ENCODE assay signal across 19 cellular contexts in genomic region chr16:19588661-19589060, GRCh38. TPM values are rescaled to one million over a fixed set of nuclear protein-coding genes. Genes with fewer than 3 reads are reported as not detected.
DNase-seq lines count a peak whose midpoint lies in the region; ATAC-seq, FAIRE-seq and TF ChIP-seq lines count a peak whose summit lies in the region.
"Had no signal": no experiment of that assay in that cellular context is flagged by ENCODE, and none has a peak within 500 bp of the region (broad histone marks: within the 10 kb centered on the region; RNA-seq: fewer than 3 reads in every experiment).

No MANE protein-coding gene starts in this region.

- ATAC-seq in heart right ventricle: peak in 6 of 8 donors; percentile 75 to 95 (median 93)
- no peak for ATAC-seq in HG02759 (IDR thresholded peaks at IDR 0.05; ENCODE audit: unreplicated experiment)
- no peak for ATAC-seq in HG03469 (IDR thresholded peaks at IDR 0.05; ENCODE audit: unreplicated experiment)
- ATAC-seq: gastrocnemius medialis had no signal

- TF ChIP-seq EP300 in sigmoid colon (IDR thresholded peaks at IDR 0.05) (no peak), suprapubic skin (IDR thresholded peaks at IDR 0.05) (no peak)

- 44 to 58% methylated on average over 5 of the region's 5 CpGs for WGBS in heart right ventricle, 2 donors
- 76 to 91% methylated on average over 5 of the region's 5 CpGs for WGBS in sigmoid colon, 2 donors
- WGBS in suprapubic skin: 56% methylated on average over 5 of the region's 5 CpGs

- H3K4me1 ChIP-seq in astrocyte (ENCODE audit: insufficient read depth, low read length) (no peaks in the 10 kb centered on the region), heart right ventricle (peaks cover 0 to 17% (median 8%) of the 10 kb centered on the region in 9 donors), sigmoid colon (peaks cover 0 to 28% (median 24%) of the 10 kb centered on the region in 4 donors), suprapubic skin (peaks cover 8% of the 10 kb centered on the region)
- H3K4me1 ChIP-seq: breast epithelium, gastrocnemius medialis had no signal

- H3K4me3 Mint-ChIP-seq in astrocyte (ENCODE audit: unreplicated experiment): no peak overlapping the region
- H3K4me3 Mint-ChIP-seq: CD14-positive monocyte, nephron, type B pancreatic cell had no signal

- TF ChIP-seq POLR2A in sigmoid colon (IDR thresholded peaks at IDR 0.05) (no peak), suprapubic skin (IDR thresholded peaks at IDR 0.05) (no peak)

- intact Hi-C loops in heart right ventricle (cut with DNase I) (no loop called here), sigmoid colon (cut with DNase I) (no loop called here)

- H3K4me2 ChIP-seq in astrocyte (ENCODE audit: low read length): no peak overlapping the region
- H3K4me2 ChIP-seq: PC-9 had no signal

- H3K27ac ChIP-seq in astrocyte (ENCODE audit: low read depth, low read length) (no peak overlapping the region), heart right ventricle (no peak overlapping the region), sigmoid colon (peak overlapping the region; percentile 56 to 78 (median 65)), suprapubic skin (no peak overlapping the region)
- H3K27ac ChIP-seq: 22Rv1, breast epithelium, gastrocnemius medialis, PC-9 had no signal

- H3K9me3 Mint-ChIP-seq in astrocyte (ENCODE audit: unreplicated experiment): no peaks in the 10 kb centered on the region
- H3K9me3 Mint-ChIP-seq: nephron, type B pancreatic cell had no signal

- H3K4me1 Mint-ChIP-seq in astrocyte (ENCODE audit: low read depth, unreplicated experiment): peaks cover 13% of the 10 kb centered on the region

- H3K36me3 Mint-ChIP-seq in astrocyte (ENCODE audit: low read depth, unreplicated experiment): peaks cover 5% of the 10 kb centered on the region

- H3K27me3 ChIP-seq in astrocyte (ENCODE audit: insufficient read depth, low read length) (no peaks in the 10 kb centered on the region), heart right ventricle (no peaks in the 10 kb centered on the region), sigmoid colon (no peaks in the 10 kb centered on the region), suprapubic skin (no peaks in the 10 kb centered on the region)
- H3K27me3 ChIP-seq: breast epithelium, gastrocnemius medialis had no signal

- no peak overlapping the region for H3K9ac ChIP-seq in astrocyte (ENCODE audit: low read length)

- no peak overlapping the region for H3K27ac Mint-ChIP-seq in astrocyte (ENCODE audit: unreplicated experiment)
- H3K27ac Mint-ChIP-seq: nephron, type B pancreatic cell had no signal

- no peaks in the 10 kb centered on the region for H4K20me1 ChIP-seq in astrocyte (ENCODE audit: insufficient read depth, low read length)

- H3K79me2 ChIP-seq in astrocyte (ENCODE audit: insufficient read depth, low read length): no peaks in the 10 kb centered on the region

- peak; percentile 58 for DNase-seq in DMS 273 (lab: John Stamatoyannopoulos, UW; ENCODE audit: unreplicated experiment)
- no peak for DNase-seq in DMS 273 treated with DMSO at 0.1 percent for 48 hours (lab: John Stamatoyannopoulos, UW)
- DNase-seq in astrocyte (ENCODE audit: low read depth): peak; percentile 20
- no peak for DNase-seq in heart right ventricle
- no peak for DNase-seq in sigmoid colon
- DNase-seq in suprapubic skin (ENCODE audit: low spot score in 2 of 2): no peak
- DNase-seq: activated naive CD4-positive, alpha-beta T cell; gastrocnemius medialis; NCI-H187; NCI-H526 treated with DMSO at 0.1 percent for 48 hours; PC-9; stimulated activated CD4-positive, alpha-beta T cell treated with anti-CD3 and anti-CD28 coated beads, Interleukin-2, amount 100 ng/mL, for 24 hours had no signal

- H3K27me3 Mint-ChIP-seq in astrocyte (ENCODE audit: low read depth, unreplicated experiment): no peaks in the 10 kb centered on the region
- H3K27me3 Mint-ChIP-seq: type B pancreatic cell had no signal

- no peak for FAIRE-seq in astrocyte (lab: Jason Lieb, UNC)

- H3K4me3 ChIP-seq in astrocyte (ENCODE audit: insufficient read depth, low read depth, low read length) (no peak overlapping the region), heart right ventricle (no peak overlapping the region), sigmoid colon (no peak overlapping the region), suprapubic skin (no peak overlapping the region)
- H3K4me3 ChIP-seq: breast epithelium, gastrocnemius medialis, PC-9 had no signal

- TF ChIP-seq CTCF in astrocyte (IDR thresholded peaks at IDR 0.05; ENCODE audit: insufficient read depth, low read depth, low read length) (no peak), heart right ventricle (IDR thresholded peaks at IDR 0.05) (no peak), sigmoid colon (IDR thresholded peaks at IDR 0.05) (no peak), suprapubic skin (IDR thresholded peaks at IDR 0.05) (no peak)

- H3K36me3 ChIP-seq in astrocyte (ENCODE audit: insufficient read depth, low read length) (peaks cover 6% of the 10 kb centered on the region), heart right ventricle (peaks cover 0 to 89% (median 19%) of the 10 kb centered on the region in 9 donors), sigmoid colon (peaks cover 0 to 45% (median 15%) of the 10 kb centered on the region in 4 donors), suprapubic skin (peaks cover 35% of the 10 kb centered on the region)
- H3K36me3 ChIP-seq: breast epithelium had no signal

- H2AFZ ChIP-seq in astrocyte (ENCODE audit: low read depth, low read length): no peak overlapping the region
- H2AFZ ChIP-seq: PC-9 had no signal

- no peaks in the 10 kb centered on the region for H3K9me3 ChIP-seq in astrocyte (ENCODE audit: insufficient read depth, low read depth, low read length)
- no peaks in the 10 kb centered on the region for H3K9me3 ChIP-seq in heart right ventricle
- no peaks in the 10 kb centered on the region for H3K9me3 ChIP-seq in sigmoid colon
- H3K9me3 ChIP-seq in suprapubic skin: no peaks in the 10 kb centered on the region
- H3K9me3 ChIP-seq: breast epithelium, gastrocnemius medialis had no signal

RNA-seq across cellular contexts. Expression of gene VPS35L, which starts 33.2 kb away (rescaled TPM):
- 45.0 and 51.0 TPM in 2 replicates for total RNA-seq in astrocyte
- 10 to 100 TPM; 24.0 to 35.1 (median 32.0) TPM for total RNA-seq in heart right ventricle
- 10 to 100 TPM; 15.0 to 25.8 TPM for polyA plus RNA-seq in heart right ventricle
- total RNA-seq in sigmoid colon: 10 to 100 TPM; 34.6 to 53.7 (median 47.8) TPM
- 10 to 100 TPM; 21.6 to 41.8 (median 29.6) TPM for polyA plus RNA-seq in sigmoid colon
- total RNA-seq in suprapubic skin: 10 to 100 TPM; 16.3 to 30.4 (median 20.7) TPM

Comparison
In these comparisons a context has a peak if more than half of its experiments do, and no peak if none do; other contexts are left out.
1. DNase-seq: peak in DMS 273 (single experiment) and astrocyte (single experiment); none in DMS 273 treated with DMSO at 0.1 percent for 48 hours (single experiment), heart right ventricle (0 of 2), sigmoid colon (single experiment) and suprapubic skin (0 of 2).
2. H3K27ac ChIP-seq: peak in sigmoid colon (4 of 4); none in astrocyte (single experiment), heart right ventricle (0 of 10) and suprapubic skin (single experiment).
3. ATAC-seq: peak in heart right ventricle (6 of 8); none in HG02759 (single experiment) and HG03469 (single experiment).